In genomic region chr3:557972-558371, GRCh38 we compare ENCODE assay signal across 12 cellular contexts.
DNase-seq lines count a peak whose midpoint lies in the region; ATAC-seq and TF ChIP-seq lines count a peak whose summit lies in the region.
"Had no signal": no experiment of that assay in that cellular context is flagged by ENCODE, and none has a peak within 500 bp of the region (broad histone marks: within the 10 kb centered on the region; RNA-seq: fewer than 3 reads in every experiment).

No MANE protein-coding gene starts in this region.

- in situ Hi-C loops in mammary epithelial cell (cut with MboI; ENCODE audit: low sequenced_read_pairs in 2 of 2) = no loop called here

- no peak overlapping the region for H3K4me3 Mint-ChIP-seq in neural progenitor cell
- no peak overlapping the region for H3K4me3 Mint-ChIP-seq in osteocyte (ENCODE audit: unreplicated experiment)
- H3K4me3 Mint-ChIP-seq: endodermal cell had no signal

- CTCF ChIA-PET in mammary epithelial cell (lab: Charles Lee; ENCODE audit: low non-redundant PET) = no interaction called here

- H3K4me3 ChIP-seq in neural progenitor cell (no peak overlapping the region), mammary epithelial cell (replicated peaks in 1 of 3; ENCODE audit: insufficient read depth in 1 of 3, low read depth in 2 of 3, low read length in 3 of 3) (no peak overlapping the region)
- H3K4me3 ChIP-seq: BLaER1 had no signal

- H3K4me2 ChIP-seq in neural progenitor cell (no peak overlapping the region), mammary epithelial cell (ENCODE audit: insufficient read depth, low read depth, low read length) (no peak overlapping the region)
- H3K4me2 ChIP-seq: BLaER1 had no signal

- H4K20me1 ChIP-seq in neural progenitor cell (ENCODE audit: low read depth) (no peaks in the 10 kb centered on the region), mammary epithelial cell (ENCODE audit: insufficient read depth, low read length) (no peaks in the 10 kb centered on the region)
- H4K20me1 ChIP-seq: BLaER1 had no signal

- no peak for DNase-seq in neural progenitor cell (ENCODE audit: low spot score)
- DNase-seq in NK-92 treated with Interleukin-12 subunit alpha and Interleukin-12 subunit beta, amount 100 ng/mL, for 24 hours (lab: John Stamatoyannopoulos, UW) = no peak
- DNase-seq in osteocyte (ENCODE audit: extremely low spot score, unreplicated experiment) = no peak
- no peak for DNase-seq in mammary epithelial cell
- DNase-seq: activated CD8-positive, alpha-beta memory T cell treated with anti-CD3 and anti-CD28 coated beads, Interleukin-2, amount 50 U/mL, for 4 hours; endodermal cell; NCI-H1092 had no signal

- ATAC-seq in GM18511 (IDR thresholded peaks at IDR 0.05; ENCODE audit: unreplicated experiment) = peak; percentile 98
- ATAC-seq in GM21367 (IDR thresholded peaks at IDR 0.05; ENCODE audit: unreplicated experiment) = peak; percentile 98
- ATAC-seq in HG02970 (IDR thresholded peaks at IDR 0.05; ENCODE audit: low FRiP score, unreplicated experiment) = peak; percentile 96
- ATAC-seq in HG03571 (IDR thresholded peaks at IDR 0.05; ENCODE audit: unreplicated experiment) = peak; percentile 91

- H3K27me3 ChIP-seq in neural progenitor cell (no peaks in the 10 kb centered on the region), mammary epithelial cell (ENCODE audit: insufficient read depth, low read length) (no peaks in the 10 kb centered on the region)
- H3K27me3 ChIP-seq: BLaER1 had no signal

- no peak overlapping the region for H3K27ac ChIP-seq in neural progenitor cell
- H3K27ac ChIP-seq in mammary epithelial cell (ENCODE audit: insufficient read depth, low read depth, low read length) = no peak overlapping the region
- H3K27ac ChIP-seq: BLaER1 had no signal

- H3K9me3 ChIP-seq in neural progenitor cell (ENCODE audit: low read depth) (no peaks in the 10 kb centered on the region), mammary epithelial cell (replicated peaks; ENCODE audit: insufficient read depth, low read length) (no peaks in the 10 kb centered on the region)
- H3K9me3 ChIP-seq: BLaER1 had no signal

- H2AFZ ChIP-seq in neural progenitor cell (replicated peaks) (no peak overlapping the region), mammary epithelial cell (ENCODE audit: low read depth, low read length) (no peak overlapping the region)

- H3K9ac ChIP-seq in neural progenitor cell = no peak overlapping the region
- H3K9ac ChIP-seq in mammary epithelial cell (ENCODE audit: insufficient read depth, low read length) = no peak overlapping the region
- H3K9ac ChIP-seq: BLaER1 had no signal

- intact Hi-C loops in mammary epithelial cell (cut with micrococcal nuclease) = no loop called here

- H3K4me1 ChIP-seq in neural progenitor cell = no peaks in the 10 kb centered on the region
- no peaks in the 10 kb centered on the region for H3K4me1 ChIP-seq in mammary epithelial cell (ENCODE audit: insufficient read depth, low read length)
- H3K4me1 ChIP-seq: BLaER1 had no signal

- H3K9me3 Mint-ChIP-seq in neural progenitor cell (no peaks in the 10 kb centered on the region), osteocyte (ENCODE audit: unreplicated experiment) (peaks cover 5% of the 10 kb centered on the region)
- H3K9me3 Mint-ChIP-seq: endodermal cell had no signal

- H3K79me2 ChIP-seq in neural progenitor cell (ENCODE audit: low read depth) = no peaks in the 10 kb centered on the region
- no peaks in the 10 kb centered on the region for H3K79me2 ChIP-seq in mammary epithelial cell (ENCODE audit: insufficient read depth, low read length)

- no TSS peak for BruUV-seq in mammary epithelial cell (replicated peaks; lab: Mats Ljungman, UMichigan)

- no peaks in the 10 kb centered on the region for H3K36me3 ChIP-seq in neural progenitor cell
- no peaks in the 10 kb centered on the region for H3K36me3 ChIP-seq in mammary epithelial cell (ENCODE audit: insufficient read depth, low read length)
- H3K36me3 ChIP-seq: BLaER1 had no signal

- H3F3A ChIP-seq in neural progenitor cell (ENCODE audit: low read depth) = no peaks in the 10 kb centered on the region

- H3K36me3 Mint-ChIP-seq in neural progenitor cell (no peaks in the 10 kb centered on the region), osteocyte (ENCODE audit: unreplicated experiment) (no peaks in the 10 kb centered on the region)

- WGBS in mammary epithelial cell (ENCODE audit: low coverage, missing lambda C conversion rate) = 33% methylated on average over 1 of the region's 1 CpG

- dilution Hi-C loops in mammary epithelial cell (cut with HindIII; ENCODE audit: low sequenced_read_pairs) = no loop called here

- H3K27ac Mint-ChIP-seq in neural progenitor cell (no peak overlapping the region), osteocyte (ENCODE audit: unreplicated experiment) (no peak overlapping the region)
- H3K27ac Mint-ChIP-seq: endodermal cell had no signal

- no peak for TF ChIP-seq CTCF in neural progenitor cell (IDR thresholded peaks at IDR 0.05)
- no peak for TF ChIP-seq CTCF in osteocyte (IDR thresholded peaks at IDR 0.05)
- TF ChIP-seq CTCF in mammary epithelial cell (conservative IDR thresholded peaks at IDR 0.05 in 1 of 2, IDR thresholded peaks at IDR 0.05 in 1 of 2; ENCODE audit: extremely low read depth in 1 of 2, insufficient read depth in 1 of 2, low read depth in 1 of 2, low read length in 2 of 2) = no peak

- H3K4me1 Mint-ChIP-seq in neural progenitor cell (peaks cover 4% of the 10 kb centered on the region), osteocyte (ENCODE audit: unreplicated experiment) (no peaks in the 10 kb centered on the region)
- H3K4me1 Mint-ChIP-seq: endodermal cell had no signal

- H3K27me3 Mint-ChIP-seq in neural progenitor cell (ENCODE audit: insufficient read depth, low read depth) = no peaks in the 10 kb centered on the region
- H3K27me3 Mint-ChIP-seq in osteocyte (ENCODE audit: unreplicated experiment) = no peaks in the 10 kb centered on the region
